Comparison of ENCODE assay signal across 8 cellular contexts in genomic region chr3:113136071-113136470, GRCh38.
DNase-seq lines count a peak whose midpoint lies in the region; ATAC-seq and TF ChIP-seq lines count a peak whose summit lies in the region.

No MANE protein-coding gene starts in this region.

- no peak overlapping the region for H3K27ac ChIP-seq in osteoblast (ENCODE audit: low read depth, low read length)

- H4K20me1 ChIP-seq in Loucy (ENCODE audit: insufficient read depth, low read length, poor library complexity, severe bottlenecking) (no peaks in the 10 kb centered on the region), osteoblast (ENCODE audit: insufficient read depth, low read length) (no peaks in the 10 kb centered on the region)

- H3K4me3 Mint-ChIP-seq in chondrocyte (ENCODE audit: unreplicated experiment) = no peak overlapping the region
- H3K4me3 Mint-ChIP-seq in T-helper 17 cell = no peak overlapping the region

- DNase-seq in EH (ENCODE audit: low read depth) (peak; percentile 41), chondrocyte (ENCODE audit: low spot score) (no peak), osteoblast (ENCODE audit: insufficient read length, low spot score, missing footprints) (no peak), T-helper 17 cell (no peak), posterior cingulate gyrus (no peak)

- H3K27me3 ChIP-seq in Loucy (ENCODE audit: insufficient read depth, low read length, poor library complexity, severe bottlenecking) = no peaks in the 10 kb centered on the region
- no peaks in the 10 kb centered on the region for H3K27me3 ChIP-seq in osteoblast (ENCODE audit: insufficient read depth, low read length)

- ATAC-seq in T-helper 17 cell (no peak), GM21526 (IDR thresholded peaks at IDR 0.05; ENCODE audit: low FRiP score, unreplicated experiment) (no peak), GM21786 (IDR thresholded peaks at IDR 0.05; ENCODE audit: unreplicated experiment) (no peak)

- no peaks in the 10 kb centered on the region for H3K36me3 Mint-ChIP-seq in chondrocyte (ENCODE audit: low read depth)
- no peaks in the 10 kb centered on the region for H3K36me3 Mint-ChIP-seq in T-helper 17 cell (ENCODE audit: low read depth)

- H3K79me2 ChIP-seq in Loucy (ENCODE audit: insufficient read depth, low read length) (no peaks in the 10 kb centered on the region), osteoblast (ENCODE audit: insufficient read depth, low read length) (no peaks in the 10 kb centered on the region)

- H3K27ac Mint-ChIP-seq in chondrocyte (ENCODE audit: unreplicated experiment) (no peak overlapping the region), T-helper 17 cell (no peak overlapping the region)

- H3K4me1 ChIP-seq in Loucy (ENCODE audit: insufficient read depth, low read length, poor library complexity, severe bottlenecking) (no peaks in the 10 kb centered on the region), osteoblast (ENCODE audit: insufficient read depth, low read length) (no peaks in the 10 kb centered on the region)

- H3K4me3 ChIP-seq in Loucy (ENCODE audit: low read length, poor library complexity, severe bottlenecking) (no peak overlapping the region), osteoblast (ENCODE audit: insufficient read depth, low read length) (no peak overlapping the region)

- intact Hi-C loops in posterior cingulate gyrus (cut with DNase I) = loop anchor here (1.0 kb wide), 1 partner anchor 152 kb away; no protein-coding TSS in a partner anchor

- H3K9me2 ChIP-seq in Loucy (replicated peaks; ENCODE audit: low read depth, low read length) = no peaks in the 10 kb centered on the region

- H3K9me3 ChIP-seq in Loucy (ENCODE audit: insufficient read depth, low read depth, low read length) (no peaks in the 10 kb centered on the region), osteoblast (ENCODE audit: low read depth, low read length) (no peaks in the 10 kb centered on the region), T-helper 17 cell (ENCODE audit: control insufficient read depth, low read length, poor library complexity, severe bottlenecking) (no peaks in the 10 kb centered on the region)

- H3K4me1 Mint-ChIP-seq in chondrocyte (ENCODE audit: low read depth) (peaks cover 3% of the 10 kb centered on the region), T-helper 17 cell (no peaks in the 10 kb centered on the region)

- no peaks in the 10 kb centered on the region for H3K36me3 ChIP-seq in Loucy (ENCODE audit: insufficient read depth, low read length)
- H3K36me3 ChIP-seq in osteoblast (ENCODE audit: insufficient read depth, low read length) = no peaks in the 10 kb centered on the region

- peaks cover 2% of the 10 kb centered on the region for H3K9me3 Mint-ChIP-seq in chondrocyte (ENCODE audit: low read depth)

- no peak overlapping the region for H3K4me2 ChIP-seq in Loucy (ENCODE audit: low read depth, low read length, poor library complexity, severe bottlenecking)
- H3K4me2 ChIP-seq in osteoblast (ENCODE audit: insufficient read depth, low read length) = no peak overlapping the region

- H3F3A ChIP-seq in Loucy (ENCODE audit: low read depth) = no peaks in the 10 kb centered on the region

- H2AFZ ChIP-seq in Loucy (ENCODE audit: low read length) (no peak overlapping the region; the same call in 1 of the 2 replicates), osteoblast (ENCODE audit: low read length) (no peak overlapping the region)

- no peak overlapping the region for H3K9ac ChIP-seq in Loucy (ENCODE audit: low read depth, low read length, poor library complexity, severe bottlenecking)

- peak; percentile 72 for TF ChIP-seq CTCF in Loucy (conservative IDR thresholded peaks at IDR 0.05; ENCODE audit: low read length)
- peak; percentile 84 for TF ChIP-seq CTCF in chondrocyte (IDR thresholded peaks at IDR 0.05)
- peak; percentile 49 for TF ChIP-seq CTCF in osteoblast (IDR thresholded peaks at IDR 0.05; ENCODE audit: extremely low read depth, low read depth, low read length)

- H3K27me3 Mint-ChIP-seq in chondrocyte (ENCODE audit: low read depth) = no peaks in the 10 kb centered on the region
- peaks cover 3% of the 10 kb centered on the region for H3K27me3 Mint-ChIP-seq in T-helper 17 cell
